1 cellular context compared by ENCODE assay signal in the genomic region with DNA sequence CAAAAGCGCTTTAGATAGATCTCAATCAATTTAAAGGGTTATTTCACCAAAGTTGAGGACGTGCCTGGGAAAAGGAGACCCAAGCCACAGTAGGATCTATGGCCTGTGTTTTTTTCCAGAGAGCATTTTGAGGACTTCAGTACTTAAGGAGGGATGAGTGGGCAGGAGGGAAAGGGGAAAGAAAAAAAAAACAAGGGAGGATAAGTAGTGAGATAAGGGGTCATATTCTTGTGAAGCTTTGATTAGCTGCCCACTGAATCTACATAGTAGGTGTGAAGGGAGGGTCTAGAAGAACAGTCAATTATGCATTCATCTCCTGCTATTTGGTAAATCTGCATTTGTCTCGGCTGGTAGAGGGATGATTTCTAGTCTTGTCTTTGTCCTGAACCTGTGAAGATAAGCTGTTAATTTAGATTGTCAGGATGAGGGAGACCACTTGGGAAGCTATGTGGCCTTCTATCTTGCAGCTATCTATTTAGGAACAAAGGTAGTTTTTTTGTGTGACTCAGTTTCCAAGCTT.
TF ChIP-seq lines count a peak whose summit lies in the region.

No MANE protein-coding gene starts in this region.

TF ChIP-seq in HEK293, 187 proteins besides CTCF, POLR2A, EP300 and RAD21 (continued from another document):
- TF ChIP-seq ZNF16 (tag by site-specific recombination; IDR thresholded peaks at IDR 0.05; ENCODE audit: low read depth) (no peak), ZNF530 (tag by site-specific recombination; IDR thresholded peaks at IDR 0.05; ENCODE audit: low read depth) (no peak), ZBTB20 (tag by site-specific recombination; IDR thresholded peaks at IDR 0.05) (no peak)
